In the genomic region with DNA sequence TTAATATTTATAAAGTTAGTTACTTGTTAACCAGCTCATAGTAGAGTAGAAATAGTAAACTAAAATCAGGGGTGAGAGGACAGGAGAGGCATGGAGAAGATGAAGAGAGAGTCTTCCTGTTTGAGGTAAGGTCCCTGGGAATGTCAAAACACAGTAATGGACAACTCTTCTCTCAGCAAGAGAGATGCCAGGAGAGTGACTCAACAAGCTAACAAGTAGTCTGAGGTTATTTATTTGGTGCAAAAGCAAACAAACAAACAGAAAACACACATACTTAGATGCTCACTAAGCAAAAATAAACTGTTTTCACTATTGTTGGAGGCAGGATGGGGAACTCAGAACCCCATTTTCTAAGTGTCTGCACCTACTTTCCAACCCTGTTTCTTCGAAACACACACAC, we compare ENCODE assay signal across 27 cellular contexts.
DNase-seq lines count a peak whose midpoint lies in the region; ATAC-seq and TF ChIP-seq lines count a peak whose summit lies in the region.
"Had no signal": no experiment of that assay in that cellular context is flagged by ENCODE, and none has a peak within 500 bp of the region (broad histone marks: within the 10 kb centered on the region; RNA-seq: fewer than 3 reads in every experiment).

No MANE protein-coding gene starts in this region.

- no peaks in the 10 kb centered on the region for H3K27me3 ChIP-seq in mesenchymal stem cell (ENCODE audit: control insufficient read depth in 1 of 2, insufficient read depth in 1 of 2, low read length in 2 of 2)
- H3K27me3 ChIP-seq: brain microvascular endothelial cell, colonic mucosa, esophagus squamous epithelium had no signal

- no peak for TF ChIP-seq CTCF in astrocyte of the spinal cord (IDR thresholded peaks at IDR 0.05; ENCODE audit: low read depth, low read length)

- no peak overlapping the region for H2AFZ ChIP-seq in mesenchymal stem cell (ENCODE audit: low read depth, low read length)

- no peak overlapping the region for H3K4me2 ChIP-seq in mesenchymal stem cell (ENCODE audit: low read length, poor library complexity, severe bottlenecking)

- H3K9me3 ChIP-seq in mesenchymal stem cell (ENCODE audit: control insufficient read depth, low read length): no peaks in the 10 kb centered on the region
- H3K9me3 ChIP-seq: colonic mucosa, esophagus squamous epithelium, lower lobe of right lung, prostate gland had no signal

- no peak overlapping the region for H2BK5ac ChIP-seq in mesenchymal stem cell (ENCODE audit: low read depth, low read length, poor library complexity, severe bottlenecking)

- H3K14ac ChIP-seq in mesenchymal stem cell (ENCODE audit: low read length in 2 of 2): no peak overlapping the region

- H3K4me3 ChIP-seq in astrocyte of the spinal cord (ENCODE audit: low read depth, low read length) (no peak overlapping the region), mesenchymal stem cell (ENCODE audit: insufficient read depth in 1 of 2, low read depth in 1 of 2, low read length in 2 of 2) (no peak overlapping the region)
- H3K4me3 ChIP-seq: colonic mucosa, esophagus squamous epithelium, lower lobe of right lung, prostate gland had no signal

- ATAC-seq in Right ventricle myocardium superior (ENCODE audit: poor library complexity): no peak
- ATAC-seq: activated T-helper 17 cell treated with anti-CD3 and anti-CD28 coated beads, Interleukin-2, amount 50 U/mL, for 72 hours; lower lobe of right lung had no signal

- intact Hi-C loops in Right ventricle myocardium superior (cut with DNase I): no loop called here

- no peak overlapping the region for H3K4ac ChIP-seq in mesenchymal stem cell (ENCODE audit: low read depth in 1 of 2, low read length in 2 of 2)

- peaks cover 11 to 19% of the 10 kb centered on the region in 2 experiments for H3K36me3 ChIP-seq in mesenchymal stem cell (ENCODE audit: control insufficient read depth in 1 of 2, insufficient read depth in 2 of 2, low read depth in 1 of 2, low read length in 2 of 2)
- H3K36me3 ChIP-seq: colonic mucosa, esophagus squamous epithelium, lower lobe of right lung, prostate gland had no signal

- H3K79me1 ChIP-seq in mesenchymal stem cell (replicated peaks; ENCODE audit: low read length, poor library complexity, severe bottlenecking): peaks cover 15% of the 10 kb centered on the region

- WGBS in mesenchymal stem cell: no CpG with 5 or more reads among the region's 1 CpG

- in situ Hi-C loops in astrocyte of the spinal cord (cut with HindIII; ENCODE audit: low sequenced_read_pairs): no loop called here

- no peak overlapping the region for H4K91ac ChIP-seq in mesenchymal stem cell (ENCODE audit: low read length)

- H2BK120ac ChIP-seq in mesenchymal stem cell (ENCODE audit: low read depth, low read length): no peak overlapping the region

- no peak overlapping the region for H2AK5ac ChIP-seq in mesenchymal stem cell (ENCODE audit: low read length, severe bottlenecking)

- no peak overlapping the region for H3K27ac ChIP-seq in mesenchymal stem cell (ENCODE audit: low read length, poor library complexity, severe bottlenecking)
- H3K27ac ChIP-seq: brain microvascular endothelial cell, colonic mucosa, esophagus squamous epithelium, HL-60, lower lobe of right lung, prostate gland had no signal

- no peak overlapping the region for H3K18ac ChIP-seq in mesenchymal stem cell (ENCODE audit: low read depth in 1 of 2, low read length in 2 of 2)

- H3K4me1 ChIP-seq in mesenchymal stem cell (ENCODE audit: control insufficient read depth, insufficient read depth, low read depth, low read length): peaks cover 1% of the 10 kb centered on the region
- H3K4me1 ChIP-seq: colonic mucosa, lower lobe of right lung, prostate gland had no signal

- no peak overlapping the region for H2BK15ac ChIP-seq in mesenchymal stem cell (ENCODE audit: low read depth, poor library complexity, severe bottlenecking)

- no peak overlapping the region for H4K8ac ChIP-seq in mesenchymal stem cell (ENCODE audit: low read length)

- no peak overlapping the region for H3K9ac ChIP-seq in mesenchymal stem cell (ENCODE audit: low read length)

- H3K23ac ChIP-seq in mesenchymal stem cell (ENCODE audit: low read length in 2 of 2): no peak overlapping the region

- H2BK12ac ChIP-seq in mesenchymal stem cell (ENCODE audit: low read length in 2 of 2): no peak overlapping the region

- peak; percentile 73 for DNase-seq in ELR (ENCODE audit: low read depth)
- peak; percentile 50 for DNase-seq in LoVo (ENCODE audit: low spot score)
- peak; percentile 43 for DNase-seq in astrocyte of the spinal cord (ENCODE audit: low read depth, low spot score)
- peak; percentile 74 for DNase-seq in mesenchymal stem cell
- no peak for DNase-seq in activated gamma-delta T cell (lab: John Stamatoyannopoulos, UW)
- DNase-seq in cerebellar nuclear complex (lab: John Stamatoyannopoulos, UW): no peak
- DNase-seq in Right ventricle myocardium superior: no peak
- no peak for DNase-seq in GM19238 (ENCODE audit: insufficient read length, low spot score)
- DNase-seq: activated CD4-positive, alpha-beta T cell treated with anti-CD3 and anti-CD28 coated beads, Interleukin-2, amount 50 U/mL, for 48 hours; activated CD4-positive, CD25-positive, alpha-beta regulatory T cell; activated CD8-positive, alpha-beta memory T cell treated with anti-CD3 and anti-CD28 coated beads, Interleukin-2, amount 50 U/mL, for 48 hours; activated naive CD8-positive, alpha-beta T cell treated with anti-CD3 and anti-CD28 coated beads for 36 hours; brain microvascular endothelial cell; CD4-positive, alpha-beta memory T cell; colonic mucosa; effector memory CD4-positive, alpha-beta T cell; esophagus squamous epithelium; H7; kidney; lower lobe of right lung; NCI-H1105; NCI-H2029; NCI-H748 treated with DMSO at 0.1 percent for 48 hours; SW 1271 had no signal

Comparison
In these comparisons a context has a peak if more than half of its experiments do, and no peak if none do; other contexts are left out.
1. DNase-seq: peak in ELR (single experiment), LoVo (single experiment), astrocyte of the spinal cord (single experiment) and mesenchymal stem cell (single experiment); none in activated gamma-delta T cell (single experiment), cerebellar nuclear complex (0 of 2), Right ventricle myocardium superior (single experiment) and GM19238 (single experiment).